6 cellular contexts compared by ENCODE assay signal in the genomic region with DNA sequence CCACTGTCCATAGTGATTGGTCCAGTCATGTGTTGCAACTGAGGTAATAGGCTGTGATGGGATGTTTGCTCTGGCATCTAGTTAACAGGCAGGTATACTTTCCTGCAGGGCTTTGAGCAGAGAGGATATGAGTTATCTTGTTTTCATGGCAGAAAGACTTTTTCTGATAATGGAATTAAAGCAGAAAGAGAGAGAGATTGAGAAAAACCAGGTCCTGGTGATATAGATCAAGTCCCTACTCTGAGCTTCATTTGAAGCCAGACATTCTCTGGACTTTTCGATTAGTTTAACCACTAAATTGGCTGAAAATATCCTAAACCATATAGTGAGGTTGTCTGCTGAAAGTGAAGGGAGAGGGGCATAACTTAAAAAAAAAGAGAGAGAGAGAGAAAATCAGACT.
"Had no signal": no experiment of that assay in that cellular context is flagged by ENCODE, and none has a peak within 500 bp of the region (broad histone marks: within the 10 kb centered on the region; RNA-seq: fewer than 3 reads in every experiment).

No MANE protein-coding gene starts in this region.

- DNase-seq: IMR-90, KBM-7 had no signal

- ATAC-seq: HepG2, K562 had no signal

- H3K4me1 Mint-ChIP-seq: IgD-negative memory B cell had no signal

- H3K27ac ChIP-seq: HL-60 had no signal

- H3K27me3 Mint-ChIP-seq: IgD-negative memory B cell had no signal

- H3K4me3 ChIP-seq: K562 had no signal

- H3K4me3 Mint-ChIP-seq: IgD-negative memory B cell had no signal
